23 cellular contexts compared by ENCODE assay signal in the genomic region with DNA sequence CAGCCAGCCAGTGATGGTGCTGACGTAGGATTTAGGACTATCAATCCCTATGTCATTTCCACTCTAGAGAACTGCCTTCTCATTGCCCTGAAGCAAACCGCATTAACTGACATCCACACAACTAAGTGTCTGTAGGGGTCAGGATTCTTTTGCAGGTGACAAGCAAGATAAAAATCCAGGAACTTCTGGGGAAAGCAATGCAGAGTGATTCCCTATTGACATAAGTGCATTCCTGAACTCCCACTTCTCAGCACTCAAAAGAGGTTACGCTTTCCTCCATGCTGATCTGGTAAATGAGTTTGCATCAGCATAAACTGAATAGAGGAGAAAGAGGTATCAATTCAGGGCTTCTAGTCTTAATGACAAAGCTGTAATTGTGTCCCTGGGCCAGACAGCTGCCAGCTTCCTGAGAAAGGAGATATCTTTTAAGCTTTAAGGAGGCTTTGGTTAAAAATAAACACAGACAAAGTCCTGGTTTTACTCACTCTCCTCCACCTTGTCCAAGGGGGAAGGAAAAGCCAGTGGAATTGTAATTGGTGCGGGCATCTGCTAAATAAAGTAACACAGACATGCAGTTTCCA.
A peak's percentile ranks its signal among the peaks of the same experiment; 100 is the strongest.
DNase-seq lines count a peak whose midpoint lies in the region; ATAC-seq, FAIRE-seq and TF ChIP-seq lines count a peak whose summit lies in the region.
"Had no signal": no experiment of that assay in that cellular context is flagged by ENCODE, and none has a peak within 500 bp of the region (broad histone marks: within the 10 kb centered on the region; RNA-seq: fewer than 3 reads in every experiment).

No MANE protein-coding gene starts in this region.

- H3K79me2 ChIP-seq in astrocyte (ENCODE audit: insufficient read depth, low read length) (no peaks in the 10 kb centered on the region), smooth muscle cell (ENCODE audit: low read depth) (no peaks in the 10 kb centered on the region)

- peak overlapping the region; percentile 4 for H3K4me2 ChIP-seq in astrocyte (ENCODE audit: low read length)
- H3K4me2 ChIP-seq in smooth muscle cell: peak overlapping the region; percentile 62

- TF ChIP-seq CTCF in astrocyte (IDR thresholded peaks at IDR 0.05; ENCODE audit: insufficient read depth, low read depth, low read length): no peak
- TF ChIP-seq CTCF in smooth muscle cell (IDR thresholded peaks at IDR 0.05; ENCODE audit: borderline replicate concordance, insufficient read depth, poor library complexity, severe bottlenecking): no peak

- no peak for ATAC-seq in effector memory CD8-positive, alpha-beta T cell (replicated peaks)
- ATAC-seq in HG03442 (IDR thresholded peaks at IDR 0.05; ENCODE audit: unreplicated experiment): no peak
- ATAC-seq: gastroesophageal sphincter, HepG2 had no signal

- no peaks in the 10 kb centered on the region for H3K9me3 ChIP-seq in astrocyte (ENCODE audit: insufficient read depth, low read depth, low read length)
- H3K9me3 ChIP-seq in smooth muscle cell (replicated peaks; ENCODE audit: low read depth): no peaks in the 10 kb centered on the region
- H3K9me3 ChIP-seq: breast epithelium, gastroesophageal sphincter, MG63, thoracic aorta had no signal

- H3K27me3 Mint-ChIP-seq in astrocyte (ENCODE audit: low read depth, unreplicated experiment): no peaks in the 10 kb centered on the region
- H3K27me3 Mint-ChIP-seq in effector memory CD8-positive, alpha-beta T cell: peaks cover 15 to 26% of the 10 kb centered on the region in 2 donors
- H3K27me3 Mint-ChIP-seq: activated naive CD8-positive, alpha-beta T cell treated with anti-CD3 and anti-CD28 coated beads, Interleukin-2, amount 10 ng/mL, durations not matched to agents 7 days and 5 days had no signal

- no peaks in the 10 kb centered on the region for H3K27me3 ChIP-seq in astrocyte (ENCODE audit: insufficient read depth, low read length)
- H3K27me3 ChIP-seq in smooth muscle cell (ENCODE audit: low read depth): no peaks in the 10 kb centered on the region
- H3K27me3 ChIP-seq: MG63 had no signal

- 4% methylated on average over 4 of the region's 4 CpGs for WGBS in smooth muscle cell (ENCODE audit: low lambda C conversion rate)

- H3K36me3 Mint-ChIP-seq in astrocyte (ENCODE audit: low read depth, unreplicated experiment): peaks cover 3% of the 10 kb centered on the region
- no peaks in the 10 kb centered on the region for H3K36me3 Mint-ChIP-seq in effector memory CD8-positive, alpha-beta T cell (ENCODE audit: insufficient read depth)
- H3K36me3 Mint-ChIP-seq: activated naive CD8-positive, alpha-beta T cell treated with anti-CD3 and anti-CD28 coated beads, Interleukin-2, amount 10 ng/mL, durations not matched to agents 7 days and 5 days; memory B cell had no signal

- peak overlapping the region; percentile 96 for H3K27ac Mint-ChIP-seq in astrocyte (ENCODE audit: unreplicated experiment)
- no peak overlapping the region for H3K27ac Mint-ChIP-seq in effector memory CD8-positive, alpha-beta T cell
- H3K27ac Mint-ChIP-seq: activated naive CD8-positive, alpha-beta T cell treated with anti-CD3 and anti-CD28 coated beads, Interleukin-2, amount 10 ng/mL, durations not matched to agents 7 days and 5 days; memory B cell; T-helper 1 cell treated with Interleukin-12 subunit alpha and Interleukin-12 subunit beta and Interleukin-4 antibody, amounts not matched to agents 30 μg/mL and 1 μg/mL, for 36 hours had no signal

- peaks cover 9% of the 10 kb centered on the region for H3K9me3 Mint-ChIP-seq in astrocyte (ENCODE audit: unreplicated experiment)
- peaks cover 2 to 7% of the 10 kb centered on the region in 2 donors for H3K9me3 Mint-ChIP-seq in effector memory CD8-positive, alpha-beta T cell

- DNase-seq in NCI-H82 (lab: John Stamatoyannopoulos, UW) (peak; percentile 36), NCI-H82 treated with DMSO at 0.1 percent for 48 hours (lab: John Stamatoyannopoulos, UW; ENCODE audit: unreplicated experiment) (no peak), astrocyte (ENCODE audit: low read depth) (peak; percentile 47), iPS-NIHi7 (ENCODE audit: extremely low spot score) (peak; percentile 48), smooth muscle cell (lab: John Stamatoyannopoulos, UW; ENCODE audit: unreplicated experiment) (no peak), T-helper 9 cell (no peak)
- DNase-seq in effector memory CD8-positive, alpha-beta T cell: no peak
- DNase-seq: activated CD4-positive, CD25-positive, alpha-beta regulatory T cell treated with anti-CD3 and anti-CD28 coated beads, Interleukin-2, amount 50 U/mL, for 72 hours; activated naive CD8-positive, alpha-beta T cell treated with anti-CD3 and anti-CD28 coated beads, Interleukin-2, amount 10 ng/mL, durations not matched to agents 7 days and 5 days; MG63; NCI-H1436 treated with DMSO at 0.1 percent for 48 hours; NCI-H226; Right ventricle myocardium superior had no signal

- no peaks in the 10 kb centered on the region for H3K36me3 ChIP-seq in astrocyte (ENCODE audit: insufficient read depth, low read length)
- H3K36me3 ChIP-seq in smooth muscle cell (ENCODE audit: low read depth): no peaks in the 10 kb centered on the region
- H3K36me3 ChIP-seq: breast epithelium, gastroesophageal sphincter, MG63, thoracic aorta had no signal

- H3K4me3 Mint-ChIP-seq in astrocyte (ENCODE audit: unreplicated experiment): no peak overlapping the region
- no peak overlapping the region for H3K4me3 Mint-ChIP-seq in effector memory CD8-positive, alpha-beta T cell
- H3K4me3 Mint-ChIP-seq: activated naive CD8-positive, alpha-beta T cell treated with anti-CD3 and anti-CD28 coated beads, Interleukin-2, amount 10 ng/mL, durations not matched to agents 7 days and 5 days; memory B cell; neural crest cell; T-helper 1 cell treated with Interleukin-12 subunit alpha and Interleukin-12 subunit beta and Interleukin-4 antibody, amounts not matched to agents 30 μg/mL and 1 μg/mL, for 36 hours had no signal

- peaks cover 23% of the 10 kb centered on the region for H3K4me1 Mint-ChIP-seq in astrocyte (ENCODE audit: low read depth, unreplicated experiment)
- H3K4me1 Mint-ChIP-seq in effector memory CD8-positive, alpha-beta T cell (ENCODE audit: low read depth in 2 of 2): no peaks in the 10 kb centered on the region
- H3K4me1 Mint-ChIP-seq: activated naive CD8-positive, alpha-beta T cell treated with anti-CD3 and anti-CD28 coated beads, Interleukin-2, amount 10 ng/mL, durations not matched to agents 7 days and 5 days; memory B cell had no signal

- H3K4me1 ChIP-seq in astrocyte (ENCODE audit: insufficient read depth, low read length) (no peaks in the 10 kb centered on the region), smooth muscle cell (ENCODE audit: low read depth) (peaks cover 25% of the 10 kb centered on the region)
- H3K4me1 ChIP-seq: breast epithelium, gastroesophageal sphincter had no signal

- peak overlapping the region; percentile 26 for H3K9ac ChIP-seq in astrocyte (ENCODE audit: low read length)
- H3K9ac ChIP-seq in smooth muscle cell (ENCODE audit: low read depth): peak overlapping the region; percentile 65

- H3K27ac ChIP-seq in astrocyte (ENCODE audit: low read depth, low read length): peak overlapping the region; percentile 47
- peak overlapping the region; percentile 86 for H3K27ac ChIP-seq in smooth muscle cell (ENCODE audit: low read depth)
- H3K27ac ChIP-seq: 22Rv1, breast epithelium, gastroesophageal sphincter, thoracic aorta had no signal

- H2AFZ ChIP-seq in astrocyte (ENCODE audit: low read depth, low read length): no peak overlapping the region
- no peak overlapping the region for H2AFZ ChIP-seq in smooth muscle cell (ENCODE audit: low read depth)

- no peak overlapping the region for H3K4me3 ChIP-seq in astrocyte (ENCODE audit: insufficient read depth, low read depth, low read length)
- no peak overlapping the region for H3K4me3 ChIP-seq in smooth muscle cell
- H3K4me3 ChIP-seq: breast epithelium, gastroesophageal sphincter, MG63, thoracic aorta had no signal

- H3F3A ChIP-seq in smooth muscle cell (ENCODE audit: low read depth): peaks cover 14% of the 10 kb centered on the region

- FAIRE-seq in astrocyte (lab: Jason Lieb, UNC): no peak
- FAIRE-seq: D721Med, HepG2 had no signal

- H4K20me1 ChIP-seq in astrocyte (ENCODE audit: insufficient read depth, low read length): no peaks in the 10 kb centered on the region
- H4K20me1 ChIP-seq in smooth muscle cell (ENCODE audit: low read depth): no peaks in the 10 kb centered on the region

Comparison
In these comparisons a context has a peak if more than half of its experiments do, and no peak if none do; other contexts are left out.
1. DNase-seq: peak in NCI-H82 (single experiment), astrocyte (single experiment) and iPS-NIHi7 (single experiment); none in NCI-H82 treated with DMSO at 0.1 percent for 48 hours (single experiment), smooth muscle cell (single experiment), T-helper 9 cell (single experiment) and effector memory CD8-positive, alpha-beta T cell (0 of 3).